ENCODE assay signal across 5 cellular contexts in the genomic region with DNA sequence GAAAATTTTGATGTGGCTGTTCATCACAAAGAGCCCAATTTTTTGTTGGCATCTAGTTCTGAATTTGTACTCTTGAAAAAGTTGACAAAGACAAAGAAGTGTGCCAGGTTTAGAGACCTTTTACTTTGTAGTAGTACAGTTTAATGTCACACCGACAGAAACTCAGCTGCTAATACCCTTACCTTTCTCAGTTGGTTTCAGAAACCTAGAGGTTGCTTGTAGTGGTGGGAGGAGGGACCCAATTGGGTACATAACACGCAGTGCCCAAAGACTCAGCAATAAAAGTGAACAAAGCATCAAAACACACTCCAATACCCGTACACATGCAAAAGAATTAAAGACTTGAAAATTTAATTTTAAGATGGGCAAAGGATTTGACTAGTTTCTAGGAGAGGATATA.
"Had no signal": no experiment of that assay in that cellular context is flagged by ENCODE, and none has a peak within 500 bp of the region (broad histone marks: within the 10 kb centered on the region; RNA-seq: fewer than 3 reads in every experiment).

No MANE protein-coding gene starts in this region.

- H3K4me3 ChIP-seq: GM23338, K562 had no signal

- H3K27ac Mint-ChIP-seq: GM23338, H9 had no signal

- DNase-seq: H9, HCEC 1CT, IMR-90 had no signal

- H3K4me2 ChIP-seq: GM23338 had no signal

- H3K4me3 Mint-ChIP-seq: GM23338, H9 had no signal

- ATAC-seq: GM23338 had no signal

- H3K9me3 Mint-ChIP-seq: GM23338, H9 had no signal

- H2AFZ ChIP-seq: GM23338 had no signal
